In the genomic region with DNA sequence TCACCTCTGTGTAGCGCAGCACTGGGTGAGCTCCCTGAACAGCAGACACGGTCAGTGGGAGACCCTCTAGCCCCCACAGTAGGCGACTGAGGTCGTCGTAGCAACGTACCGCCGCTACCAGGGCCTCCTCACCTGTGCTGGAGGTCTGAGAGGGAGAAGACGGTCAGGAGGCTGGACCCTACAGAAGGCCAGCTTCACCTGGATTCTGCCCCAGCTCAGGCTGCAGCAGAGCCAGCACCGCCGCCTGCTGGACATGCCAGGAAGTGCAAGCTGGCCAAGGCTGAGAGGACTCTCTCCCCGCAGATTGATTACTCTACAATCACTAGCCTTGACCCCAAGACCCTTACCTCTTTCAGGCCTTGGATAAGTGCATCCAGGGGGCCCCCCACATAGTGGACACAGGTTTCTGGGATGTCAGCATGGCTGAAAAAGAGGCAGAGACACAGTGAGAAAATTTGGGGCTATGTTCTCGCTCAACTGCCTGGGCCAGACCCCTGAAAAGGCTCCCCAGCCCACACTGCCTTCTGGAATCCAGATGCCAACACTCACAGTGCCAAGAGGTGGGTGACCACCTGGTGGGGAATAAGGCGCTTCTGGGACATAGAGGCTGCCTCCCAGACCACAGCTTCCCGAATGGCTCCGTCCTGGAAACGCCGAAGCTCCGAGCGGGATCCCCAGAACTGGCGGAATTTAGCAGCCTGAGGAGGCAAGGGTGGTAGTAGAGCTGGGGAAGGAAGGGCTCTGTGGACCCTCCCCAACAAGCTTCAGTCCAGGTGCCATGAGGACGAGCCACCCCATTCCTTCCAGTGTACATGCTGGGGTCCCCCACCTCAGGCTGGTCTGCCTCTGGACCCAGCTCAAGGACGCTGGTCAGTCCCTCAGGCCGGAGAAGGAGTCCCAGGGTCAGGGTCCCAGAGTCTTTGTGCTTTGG, we compare ENCODE assay signal across 9 cellular contexts. TPM values are rescaled to one million over a fixed set of nuclear protein-coding genes. Genes with fewer than 3 reads are reported as not detected.
DNase-seq lines count a peak whose midpoint lies in the region; ATAC-seq and TF ChIP-seq lines count a peak whose summit lies in the region.
"Had no signal": no experiment of that assay in that cellular context is flagged by ENCODE, and none has a peak within 500 bp of the region (broad histone marks: within the 10 kb centered on the region; RNA-seq: fewer than 3 reads in every experiment).

No MANE protein-coding gene starts in this region.

- peaks cover 60% of the 10 kb centered on the region for H3K36me3 Mint-ChIP-seq in endothelial cell (ENCODE audit: low read depth, unreplicated experiment)
- H3K36me3 Mint-ChIP-seq in natural killer cell = peaks cover 7% of the 10 kb centered on the region

- TF ChIP-seq POLR2A in testis (IDR thresholded peaks at IDR 0.05) = no peak

- WGBS in testis, 2 donors = 73 to 77% methylated on average over 17 to 24 of the region's 24 CpGs

- H3K27me3 Mint-ChIP-seq in endothelial cell (ENCODE audit: unreplicated experiment) = peaks cover 4% of the 10 kb centered on the region
- no peaks in the 10 kb centered on the region for H3K27me3 Mint-ChIP-seq in natural killer cell (ENCODE audit: low read depth in 2 of 2)

- H3K36me3 ChIP-seq in testis (ENCODE audit: low read depth, missing control alignments) = no peaks in the 10 kb centered on the region

- no peaks in the 10 kb centered on the region for H3K4me1 ChIP-seq in testis

- H3K4me3 Mint-ChIP-seq in endothelial cell (ENCODE audit: unreplicated experiment) = no peak overlapping the region
- H3K4me3 Mint-ChIP-seq in natural killer cell = no peak overlapping the region

- no peak overlapping the region for H3K27ac ChIP-seq in testis
- H3K27ac ChIP-seq: BLaER1 treated with 17β-estradiol and CSF1 and Interleukin-3, amounts not matched to agents 10 nM and 100 nM had no signal

- no peaks in the 10 kb centered on the region for H3K27me3 ChIP-seq in testis
- H3K27me3 ChIP-seq: BLaER1 treated with 17β-estradiol and CSF1 and Interleukin-3, amounts not matched to agents 10 nM and 100 nM had no signal

- H3K4me3 ChIP-seq in testis = no peak overlapping the region
- H3K4me3 ChIP-seq: BLaER1 treated with 17β-estradiol and CSF1 and Interleukin-3, amounts not matched to agents 10 nM and 100 nM had no signal

- H3K27ac Mint-ChIP-seq in endothelial cell (ENCODE audit: unreplicated experiment) = peak overlapping the region; percentile 24
- H3K27ac Mint-ChIP-seq in natural killer cell = no peak overlapping the region

- peak; percentile 73 to 93 (median 82) for ATAC-seq in natural killer cell
- no peak for ATAC-seq in GM18909 (IDR thresholded peaks at IDR 0.05; ENCODE audit: poor library complexity, unreplicated experiment)

- H3K4me1 Mint-ChIP-seq in endothelial cell (ENCODE audit: unreplicated experiment) = no peaks in the 10 kb centered on the region
- peaks cover 6 to 8% of the 10 kb centered on the region in 2 donors for H3K4me1 Mint-ChIP-seq in natural killer cell

- H3K9me3 Mint-ChIP-seq in endothelial cell (ENCODE audit: unreplicated experiment) (no peaks in the 10 kb centered on the region), natural killer cell (no peaks in the 10 kb centered on the region)

- intact Hi-C loops in natural killer cell (cut with micrococcal nuclease) (loop anchor here (1.0 to 10.0 kb wide), 3 partner anchors 62 to 180 kb away; partner anchors contain the start of gene AQP7), testis (cut with DNase I; ENCODE audit: low total_unique reads) (no loop called here)

- DNase-seq in NCI-H1417 (lab: John Stamatoyannopoulos, UW) = peak in 2 of 3 experiments; percentile 3 to 31
- no peak for DNase-seq in NCI-H1417 treated with DMSO at 0.1 percent for 48 hours (lab: John Stamatoyannopoulos, UW)
- DNase-seq in NCI-H146 (lab: John Stamatoyannopoulos, UW) = peak; percentile 44
- peak; percentile 36 to 51 for DNase-seq in activated CD8-positive, alpha-beta memory T cell treated with anti-CD3 and anti-CD28 coated beads for 4 hours (ENCODE audit: low read depth in 2 of 2)
- DNase-seq in endothelial cell (ENCODE audit: low spot score) = peak; percentile 86
- peak; percentile 58 for DNase-seq in natural killer cell
- peak; percentile 72 for DNase-seq in testis

- no peaks in the 10 kb centered on the region for H3K9me3 ChIP-seq in testis
- H3K9me3 ChIP-seq: BLaER1 treated with 17β-estradiol and CSF1 and Interleukin-3, amounts not matched to agents 10 nM and 100 nM had no signal

- TF ChIP-seq CTCF in endothelial cell (IDR thresholded peaks at IDR 0.05; ENCODE audit: unreplicated experiment) (peak; percentile 99), natural killer cell (IDR thresholded peaks at IDR 0.05) (peak; percentile 91), testis (IDR thresholded peaks at IDR 0.05) (peak; percentile 88 to 96 (median 90))

RNA-seq across cellular contexts. Expression of gene NOL6, which starts 6.9 kb away (rescaled TPM):
- total RNA-seq in endothelial cell (ENCODE audit: unreplicated experiment) = 22.6 TPM
- total RNA-seq in natural killer cell = 10 to 100 TPM; 34.2 to 42.2 (median 38.2) TPM
- total RNA-seq in testis = 10 to 100 TPM; 40.4 to 45.4 TPM
- 51.6 TPM for polyA plus RNA-seq in testis (ENCODE audit: insufficient read depth, low read depth, low replicate concordance)

RNA-seq across cellular contexts. Expression of gene AQP3, which starts 19.4 kb away (rescaled TPM):
- 6.0 TPM for total RNA-seq in endothelial cell (ENCODE audit: unreplicated experiment)
- total RNA-seq in natural killer cell = 10 to 100 TPM in 1 of 3 donors, 1 to 10 TPM in 2; 3.9 to 12.7 (median 6.1) TPM
- total RNA-seq in testis = 1 to 10 TPM; 4.6 to 9.0 TPM
- polyA plus RNA-seq in testis (ENCODE audit: insufficient read depth, low read depth, low replicate concordance) = 6.3 TPM

RNA-seq across cellular contexts. Expression of gene ANKRD18B, which starts 57.2 kb away (rescaled TPM):
- total RNA-seq in endothelial cell (ENCODE audit: unreplicated experiment) = 0.41 TPM
- under 1 TPM in 1 of 3 donors, not detected in 2; 0.13 TPM for total RNA-seq in natural killer cell
- 10 to 100 TPM; 33.6 to 49.4 TPM for total RNA-seq in testis
- 6.3 TPM for polyA plus RNA-seq in testis (ENCODE audit: insufficient read depth, low read depth, low replicate concordance)

Comparison
In these comparisons a context has a peak if more than half of its experiments do, and no peak if none do; other contexts are left out.
1. RNA of gene ANKRD18B, which starts 57.2 kb away (total RNA-seq): 33.6 to 49.4 TPM in testis; 0.41 TPM in endothelial cell (single experiment) and 0.13 TPM in natural killer cell; every median in the first group is over 10 times any median in the second.
2. Peak in every context shown above with its lines, with median percentiles within 50 percentile points of each other: CTCF ChIP-seq.